21 cellular contexts compared by ENCODE assay signal in genomic region chr10:100831742-100832141, GRCh38.
A peak's percentile ranks its signal among the peaks of the same experiment; 100 is the strongest.
DNase-seq lines count a peak whose midpoint lies in the region; ATAC-seq and TF ChIP-seq lines count a peak whose summit lies in the region.
"Had no signal": no experiment of that assay in that cellular context is flagged by ENCODE, and none has a peak within 500 bp of the region (broad histone marks: within the 10 kb centered on the region; RNA-seq: fewer than 3 reads in every experiment).

No MANE protein-coding gene starts in this region.

- no peak overlapping the region for H3K4me2 ChIP-seq in osteoblast (ENCODE audit: insufficient read depth, low read length)
- H3K4me2 ChIP-seq: BLaER1, GM23338 had no signal

- no peaks in the 10 kb centered on the region for H3K36me3 ChIP-seq in osteoblast (ENCODE audit: insufficient read depth, low read length)
- H3K36me3 ChIP-seq: BLaER1 had no signal

- H3K9me3 ChIP-seq in CD4-positive, alpha-beta T cell (ENCODE audit: control insufficient read depth, low read length): no peaks in the 10 kb centered on the region
- H3K9me3 ChIP-seq in osteoblast (ENCODE audit: low read depth, low read length): no peaks in the 10 kb centered on the region

- H3K27me3 Mint-ChIP-seq in activated CD8-positive, alpha-beta memory T cell treated with anti-CD3 and anti-CD28 coated beads, Interleukin-2, amount 10 ng/mL, durations not matched to agents 7 days and 5 days: peaks cover 66% of the 10 kb centered on the region
- peaks cover 25% of the 10 kb centered on the region for H3K27me3 Mint-ChIP-seq in CD4-positive, alpha-beta T cell

- POLR2A ChIA-PET in CD4-positive, alpha-beta T cell (lab: Charles Lee): no interaction called here

- no peak overlapping the region for H2AFZ ChIP-seq in osteoblast (ENCODE audit: low read length)
- H2AFZ ChIP-seq: GM23338 had no signal

- no peaks in the 10 kb centered on the region for H3K79me2 ChIP-seq in osteoblast (ENCODE audit: insufficient read depth, low read length)

- H3K36me3 Mint-ChIP-seq in activated CD8-positive, alpha-beta memory T cell treated with anti-CD3 and anti-CD28 coated beads, Interleukin-2, amount 10 ng/mL, durations not matched to agents 7 days and 5 days: no peaks in the 10 kb centered on the region
- H3K36me3 Mint-ChIP-seq in CD4-positive, alpha-beta T cell (ENCODE audit: low read depth): no peaks in the 10 kb centered on the region
- H3K36me3 Mint-ChIP-seq: CD4-positive, CD25-positive, alpha-beta regulatory T cell had no signal

- H3K4me1 Mint-ChIP-seq in activated CD8-positive, alpha-beta memory T cell treated with anti-CD3 and anti-CD28 coated beads, Interleukin-2, amount 10 ng/mL, durations not matched to agents 7 days and 5 days: peaks cover 24% of the 10 kb centered on the region
- H3K4me1 Mint-ChIP-seq in CD4-positive, alpha-beta T cell (ENCODE audit: low read depth): peaks cover 38% of the 10 kb centered on the region

- peak; percentile 40 for DNase-seq in activated CD8-positive, alpha-beta memory T cell treated with anti-CD3 and anti-CD28 coated beads, Interleukin-2, amount 50 U/mL, for 48 hours
- no peak for DNase-seq in activated CD8-positive, alpha-beta memory T cell treated with anti-CD3 and anti-CD28 coated beads, Interleukin-2, amount 10 ng/mL, durations not matched to agents 7 days and 5 days
- no peak for DNase-seq in CD4-positive, alpha-beta T cell
- peak; percentile 42 for DNase-seq in osteoblast (ENCODE audit: insufficient read length, low spot score, missing footprints)
- no peak for DNase-seq in stimulated activated naive CD4-positive, alpha-beta T cell treated with Interleukin-2 at 50 U/mL for 16 hours (lab: John Stamatoyannopoulos, UW)
- no peak for DNase-seq in NAMALWA (ENCODE audit: low spot score)
- DNase-seq: Calu3; CD4-positive, CD25-positive, alpha-beta regulatory T cell; CD8-positive, alpha-beta memory T cell; COR-L47; DMS53; DMS79 treated with DMSO at 0.1 percent for 48 hours; GF-D8; H9 had no signal

- H3K27ac ChIP-seq in CD4-positive, alpha-beta T cell (ENCODE audit: low read depth, low read length): no peak overlapping the region
- H3K27ac ChIP-seq in VCaP (peak overlapping the region; percentile 38), osteoblast (ENCODE audit: low read depth, low read length) (no peak overlapping the region)
- H3K27ac ChIP-seq: 22Rv1, BLaER1, C4-2B had no signal

- H3K4me3 ChIP-seq in osteoblast (ENCODE audit: insufficient read depth, low read length): no peak overlapping the region
- H3K4me3 ChIP-seq: BLaER1, GM23338 had no signal

- no peaks in the 10 kb centered on the region for H3K9me3 Mint-ChIP-seq in activated CD8-positive, alpha-beta memory T cell treated with anti-CD3 and anti-CD28 coated beads, Interleukin-2, amount 10 ng/mL, durations not matched to agents 7 days and 5 days (ENCODE audit: low read depth)
- no peaks in the 10 kb centered on the region for H3K9me3 Mint-ChIP-seq in CD4-positive, alpha-beta T cell

- no peak overlapping the region for H3K4me3 Mint-ChIP-seq in activated CD8-positive, alpha-beta memory T cell treated with anti-CD3 and anti-CD28 coated beads, Interleukin-2, amount 10 ng/mL, durations not matched to agents 7 days and 5 days
- H3K4me3 Mint-ChIP-seq in CD4-positive, alpha-beta T cell: peak overlapping the region; percentile 23
- H3K4me3 Mint-ChIP-seq: B cell, GM23338 had no signal

- no peak for ATAC-seq in activated CD8-positive, alpha-beta memory T cell treated with anti-CD3 and anti-CD28 coated beads, Interleukin-2, amount 10 ng/mL, durations not matched to agents 7 days and 5 days
- no peak for ATAC-seq in CD4-positive, alpha-beta T cell (ENCODE audit: poor library complexity)
- ATAC-seq: GM23338, HCT116 had no signal

- intact Hi-C loops in CD4-positive, alpha-beta T cell (cut with DNase I, micrococcal nuclease): no loop called here

- TF ChIP-seq CTCF in CD4-positive, alpha-beta T cell (IDR thresholded peaks at IDR 0.05): no peak
- no peak for TF ChIP-seq CTCF in VCaP (conservative IDR thresholded peaks at IDR 0.05)
- TF ChIP-seq CTCF in osteoblast (IDR thresholded peaks at IDR 0.05; ENCODE audit: extremely low read depth, low read depth, low read length): no peak

- peaks cover 76% of the 10 kb centered on the region for H3K27me3 ChIP-seq in CD4-positive, alpha-beta T cell (ENCODE audit: control insufficient read depth, insufficient read depth, low read length)
- H3K27me3 ChIP-seq in osteoblast (ENCODE audit: insufficient read depth, low read length): peaks cover 84% of the 10 kb centered on the region

- CTCF ChIA-PET in activated CD8-positive, alpha-beta memory T cell treated with anti-CD3 and anti-CD28 coated beads, Interleukin-2, amount 10 ng/mL, durations not matched to agents 7 days and 5 days (lab: Charles Lee): no interaction called here
- CTCF ChIA-PET in CD4-positive, alpha-beta T cell (lab: Charles Lee): interaction anchor here (1.8 kb wide), 1 partner anchor 10 kb away, joined by 3 read pairs; no protein-coding TSS in a partner anchor

- H3K4me1 ChIP-seq in osteoblast (ENCODE audit: insufficient read depth, low read length): no peaks in the 10 kb centered on the region

- no peak overlapping the region for H3K27ac Mint-ChIP-seq in activated CD8-positive, alpha-beta memory T cell treated with anti-CD3 and anti-CD28 coated beads, Interleukin-2, amount 10 ng/mL, durations not matched to agents 7 days and 5 days
- H3K27ac Mint-ChIP-seq in CD4-positive, alpha-beta T cell: no peak overlapping the region
- H3K27ac Mint-ChIP-seq: B cell; CD4-positive, CD25-positive, alpha-beta regulatory T cell; CD8-positive, alpha-beta memory T cell; GM23338; H9 had no signal

- no peaks in the 10 kb centered on the region for H4K20me1 ChIP-seq in osteoblast (ENCODE audit: insufficient read depth, low read length)

Comparison
In these comparisons a context has a peak if more than half of its experiments do, and no peak if none do; other contexts are left out.
1. DNase-seq: peak in activated CD8-positive, alpha-beta memory T cell treated with anti-CD3 and anti-CD28 coated beads, Interleukin-2, amount 50 U/mL, for 48 hours (single experiment) and osteoblast (single experiment); none in activated CD8-positive, alpha-beta memory T cell treated with anti-CD3 and anti-CD28 coated beads, Interleukin-2, amount 10 ng/mL, durations not matched to agents 7 days and 5 days (single experiment), CD4-positive, alpha-beta T cell (0 of 10), stimulated activated naive CD4-positive, alpha-beta T cell treated with Interleukin-2 at 50 U/mL for 16 hours (single experiment) and NAMALWA (single experiment).